Comparison of ENCODE assay signal across 14 cellular contexts in genomic region chr13:82010780-82011179, GRCh38.
"Had no signal": no experiment of that assay in that cellular context is flagged by ENCODE, and none has a peak within 500 bp of the region (broad histone marks: within the 10 kb centered on the region; RNA-seq: fewer than 3 reads in every experiment).

No MANE protein-coding gene starts in this region.

- H3K4me1 Mint-ChIP-seq: activated naive CD4-positive, alpha-beta T cell treated with anti-CD3 and anti-CD28 coated beads, Interleukin-2, amount 10 ng/mL, durations not matched to agents 7 days and 5 days; brain; immature natural killer cell; nephron progenitor cell; stimulated activated naive B cell treated with anti-CD40 and anti-IgM and Interleukin-4, amounts not matched to agents 10 μg/mL and 1 μg/mL and 100 μg/mL, for 72 hours had no signal

- DNase-seq: activated naive CD4-positive, alpha-beta T cell treated with anti-CD3 and anti-CD28 coated beads, Interleukin-2, amount 10 ng/mL, durations not matched to agents 7 days and 5 days; cerebellar nuclear complex; endodermal cell; immature natural killer cell; left colon; nephron progenitor cell; sigmoid colon; stimulated activated CD4-positive, alpha-beta T cell treated with anti-CD3 and anti-CD28 coated beads, Interleukin-2, amount 100 ng/mL, for 24 hours; stimulated activated naive B cell treated with anti-CD40 and anti-IgM and Interleukin-4, amounts not matched to agents 10 μg/mL and 1 μg/mL and 100 μg/mL, for 72 hours had no signal

- H3K27ac Mint-ChIP-seq: activated naive CD4-positive, alpha-beta T cell treated with anti-CD3 and anti-CD28 coated beads, Interleukin-2, amount 10 ng/mL, durations not matched to agents 7 days and 5 days; activated T-helper 2 cell treated with anti-CD3 and anti-CD28 coated beads, Interferon-gamma antibody, Interleukin-2, Interleukin-4, amounts not matched to agents 10 μg/mL and 5 μg/mL and 100 μg/mL, durations not matched to agents 14 hours and 24 hours and 36 hours; brain; endodermal cell; immature natural killer cell; nephron progenitor cell; stimulated activated naive B cell treated with anti-CD40 and anti-IgM and Interleukin-4, amounts not matched to agents 10 μg/mL and 1 μg/mL and 100 μg/mL, for 72 hours had no signal

- H3K4me3 ChIP-seq: sigmoid colon, tibial nerve, vagina had no signal

- H3K4me3 Mint-ChIP-seq: activated naive CD4-positive, alpha-beta T cell treated with anti-CD3 and anti-CD28 coated beads, Interleukin-2, amount 10 ng/mL, durations not matched to agents 7 days and 5 days; brain; endodermal cell; immature natural killer cell; nephron progenitor cell; stimulated activated naive B cell treated with anti-CD40 and anti-IgM and Interleukin-4, amounts not matched to agents 10 μg/mL and 1 μg/mL and 100 μg/mL, for 72 hours had no signal

- H3K9me3 ChIP-seq: sigmoid colon, tibial nerve, vagina had no signal

- H3K36me3 Mint-ChIP-seq: activated naive CD4-positive, alpha-beta T cell treated with anti-CD3 and anti-CD28 coated beads, Interleukin-2, amount 10 ng/mL, durations not matched to agents 7 days and 5 days; brain; stimulated activated naive B cell treated with anti-CD40 and anti-IgM and Interleukin-4, amounts not matched to agents 10 μg/mL and 1 μg/mL and 100 μg/mL, for 72 hours had no signal

- H3K9me3 Mint-ChIP-seq: brain; endodermal cell; nephron progenitor cell; stimulated activated naive B cell treated with anti-CD40 and anti-IgM and Interleukin-4, amounts not matched to agents 10 μg/mL and 1 μg/mL and 100 μg/mL, for 72 hours had no signal

- H3K27ac ChIP-seq: sigmoid colon, tibial nerve, vagina had no signal

- H3K36me3 ChIP-seq: sigmoid colon, tibial nerve, vagina had no signal

- H3K4me1 ChIP-seq: sigmoid colon, tibial nerve, vagina had no signal

- ATAC-seq: activated CD4-positive, CD25-positive, alpha-beta regulatory T cell treated with anti-CD3 and anti-CD28 coated beads, Interleukin-2, amount 50 U/mL, for 24 hours; left colon; stimulated activated naive B cell treated with anti-CD40 and anti-IgM and Interleukin-4, amounts not matched to agents 10 μg/mL and 1 μg/mL and 100 μg/mL, for 72 hours had no signal

- H3K27me3 Mint-ChIP-seq: activated naive CD4-positive, alpha-beta T cell treated with anti-CD3 and anti-CD28 coated beads, Interleukin-2, amount 10 ng/mL, durations not matched to agents 7 days and 5 days; brain; stimulated activated naive B cell treated with anti-CD40 and anti-IgM and Interleukin-4, amounts not matched to agents 10 μg/mL and 1 μg/mL and 100 μg/mL, for 72 hours had no signal

- H3K27me3 ChIP-seq: sigmoid colon, tibial nerve, vagina had no signal
